ENCODE assay signal across 18 cellular contexts in genomic region chr3:10667269-10667668, GRCh38.
"Had no signal": no experiment of that assay in that cellular context is flagged by ENCODE, and none has a peak within 500 bp of the region (broad histone marks: within the 10 kb centered on the region; RNA-seq: fewer than 3 reads in every experiment).

No MANE protein-coding gene starts in this region.

- H3K9me3 ChIP-seq: esophagus squamous epithelium, SK-N-SH, suprapubic skin, tibial nerve had no signal

- H3K36me3 Mint-ChIP-seq: brain, naive B cell had no signal

- ATAC-seq: effector memory CD8-positive, alpha-beta T cell; left cardiac atrium had no signal

- H3K36me3 ChIP-seq: esophagus squamous epithelium, heart left ventricle, sigmoid colon, suprapubic skin, tibial nerve had no signal

- H3K4me1 ChIP-seq: esophagus squamous epithelium, suprapubic skin, tibial nerve had no signal

- H3K27ac Mint-ChIP-seq: activated CD4-positive, alpha-beta T cell treated with anti-CD3 and anti-CD28 coated beads, Interleukin-2, amount 10 ng/mL, durations not matched to agents 24 days and 14 days; effector memory CD8-positive, alpha-beta T cell; naive B cell; stimulated activated naive CD8-positive, alpha-beta T cell treated with anti-CD3 and anti-CD28 coated beads, Interleukin-15, Interleukin-2, amounts not matched to agents 100 ng/mL and 50 ng/mL, for 24 hours had no signal

- H3K27ac ChIP-seq: esophagus squamous epithelium, sigmoid colon, suprapubic skin, tibial nerve had no signal

- H3K4me2 ChIP-seq: SK-N-SH had no signal

- H3K4me3 ChIP-seq: esophagus squamous epithelium, heart left ventricle, sigmoid colon, suprapubic skin, tibial nerve had no signal

- DNase-seq: activated CD4-positive, alpha-beta T cell treated with anti-CD3 and anti-CD28 coated beads, Interleukin-2, amount 10 ng/mL, durations not matched to agents 24 days and 14 days; activated naive CD4-positive, alpha-beta T cell; activated T-cell treated with anti-CD3 and anti-CD28 coated beads, Interleukin-2, amount 50 U/mL, for 1 hour; effector memory CD8-positive, alpha-beta T cell; esophagus squamous epithelium; mesenchymal stem cell; naive B cell; sigmoid colon; stimulated activated CD4-positive, alpha-beta T cell treated with anti-CD3 and anti-CD28 coated beads, Interleukin-4, amount 100 ng/mL, for 1 hour had no signal

- H3K27me3 ChIP-seq: tibial nerve had no signal

- FAIRE-seq: endothelial cell of umbilical vein, islet of Langerhans had no signal

- H3K9me3 Mint-ChIP-seq: activated CD4-positive, alpha-beta T cell treated with anti-CD3 and anti-CD28 coated beads, Interleukin-2, amount 10 ng/mL, durations not matched to agents 24 days and 14 days; effector memory CD8-positive, alpha-beta T cell; stimulated activated naive CD8-positive, alpha-beta T cell treated with anti-CD3 and anti-CD28 coated beads, Interleukin-15, Interleukin-2, amounts not matched to agents 100 ng/mL and 50 ng/mL, for 24 hours had no signal

- H3K4me3 Mint-ChIP-seq: activated CD4-positive, alpha-beta T cell treated with anti-CD3 and anti-CD28 coated beads, Interleukin-2, amount 10 ng/mL, durations not matched to agents 24 days and 14 days; brain; effector memory CD8-positive, alpha-beta T cell; naive B cell; stimulated activated naive CD8-positive, alpha-beta T cell treated with anti-CD3 and anti-CD28 coated beads, Interleukin-15, Interleukin-2, amounts not matched to agents 100 ng/mL and 50 ng/mL, for 24 hours had no signal

- H3K27me3 Mint-ChIP-seq: activated CD4-positive, alpha-beta T cell treated with anti-CD3 and anti-CD28 coated beads, Interleukin-2, amount 10 ng/mL, durations not matched to agents 24 days and 14 days had no signal

- H3K4me1 Mint-ChIP-seq: activated CD4-positive, alpha-beta T cell treated with anti-CD3 and anti-CD28 coated beads, Interleukin-2, amount 10 ng/mL, durations not matched to agents 24 days and 14 days had no signal

- H3K9ac ChIP-seq: SK-N-SH had no signal
